Comparison of ENCODE assay signal across 1 cellular context in genomic region chr10:30683496-30683895, GRCh38.
TF ChIP-seq lines count a peak whose summit lies in the region.

No MANE protein-coding gene starts in this region.

TF ChIP-seq in IMR-90, 13 proteins besides CTCF, POLR2A, EP300 and RAD21:
- no peak for TF ChIP-seq RFX5 (IDR thresholded peaks at IDR 0.05; ENCODE audit: low read depth, low read length)
- TF ChIP-seq FOS (IDR thresholded peaks at IDR 0.05; ENCODE audit: low read depth, low read length), result no peak
- TF ChIP-seq MAZ (IDR thresholded peaks at IDR 0.05; ENCODE audit: borderline replicate concordance, low read depth, low read length), result no peak
- TF ChIP-seq SMC3 (IDR thresholded peaks at IDR 0.05; ENCODE audit: low read depth, low read length), result no peak
- no peak for TF ChIP-seq RCOR1 (IDR thresholded peaks at IDR 0.05; ENCODE audit: insufficient replicate concordance, low read length)
- TF ChIP-seq NFE2L2 (IDR thresholded peaks at IDR 0.05; ENCODE audit: low read depth, low read length), result no peak
- TF ChIP-seq BHLHE40 (IDR thresholded peaks at IDR 0.05; ENCODE audit: low read depth, low read length), result no peak
- no peak for TF ChIP-seq MAFK (IDR thresholded peaks at IDR 0.05; ENCODE audit: low read depth, low read length)
- TF ChIP-seq USF2 (IDR thresholded peaks at IDR 0.05; ENCODE audit: low read depth, low read length), result no peak
- no peak for TF ChIP-seq MXI1 (IDR thresholded peaks at IDR 0.05; ENCODE audit: borderline replicate concordance, low read depth, low read length)
- TF ChIP-seq CEBPB (IDR thresholded peaks at IDR 0.05; ENCODE audit: low read depth, low read length), result no peak
- TF ChIP-seq ELK1 (IDR thresholded peaks at IDR 0.05; ENCODE audit: borderline replicate concordance, low read depth, low read length), result no peak
- TF ChIP-seq CHD1 (IDR thresholded peaks at IDR 0.05; ENCODE audit: low read depth, low read length), result no peak
TF ChIP-seq in IMR-90: peak in this region for 0.
